8 cellular contexts compared by ENCODE assay signal in the genomic region with DNA sequence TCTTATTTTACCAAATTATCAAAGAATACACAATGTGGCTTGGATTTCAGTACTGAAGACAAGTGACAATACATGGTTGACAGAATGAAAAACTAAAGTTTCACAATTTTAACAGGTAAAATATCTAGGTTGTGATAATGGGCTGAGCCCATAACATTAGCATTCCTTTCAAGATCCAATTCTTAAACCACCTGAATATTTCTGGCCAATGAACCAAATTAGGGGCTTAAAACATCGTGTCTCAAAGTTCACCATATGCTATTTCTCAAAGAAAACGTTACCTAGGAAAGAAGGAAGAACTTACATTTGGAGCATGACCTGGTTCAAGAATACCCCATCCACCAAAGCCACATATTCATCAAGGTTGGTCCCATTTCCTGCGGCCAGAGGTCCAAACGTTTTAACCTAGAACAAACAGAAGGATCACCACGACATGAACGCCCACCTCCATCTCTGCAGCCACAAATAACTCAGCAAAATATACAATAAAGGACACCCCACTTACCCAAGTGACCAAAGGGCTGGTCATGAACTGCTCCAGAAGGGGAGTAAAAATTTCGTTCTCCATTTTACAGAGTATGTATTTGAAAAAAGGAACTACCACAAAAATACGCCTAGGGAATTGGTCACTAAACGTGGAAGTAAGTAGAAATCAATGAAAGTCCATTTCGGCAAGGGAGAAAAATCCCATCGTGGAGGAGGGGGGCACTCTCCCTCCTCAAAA. TPM values are rescaled to one million over a fixed set of nuclear protein-coding genes. Genes with fewer than 3 reads are reported as not detected.
DNase-seq lines count a peak whose midpoint lies in the region; ATAC-seq and TF ChIP-seq lines count a peak whose summit lies in the region.

No MANE protein-coding gene starts in this region.

- peaks cover 4 to 12% of the 10 kb centered on the region in 2 experiments; a peak in 3 of 4 replicates for H3K4me1 ChIP-seq in SK-N-SH (ENCODE audit: control insufficient read depth in 1 of 2, insufficient read depth in 2 of 2, low read depth in 1 of 2, low read length in 1 of 2)
- peaks cover 13 to 28% of the 10 kb centered on the region in 2 experiments for H3K4me1 ChIP-seq in neutrophil (ENCODE audit: control insufficient read depth in 1 of 2, insufficient read depth in 1 of 2, low read depth in 1 of 2, low read length in 1 of 2)

- CTCF ChIA-PET in SK-N-SH (lab: Yijun Ruan, JAX): interaction anchor here (2.3 kb wide), 1 partner anchor 13 kb away, joined by 11 read pairs; no protein-coding TSS in a partner anchor

- peaks cover 0 to 5% of the 10 kb centered on the region in 2 experiments for H3K36me3 ChIP-seq in SK-N-SH (replicated peaks in 1 of 2; ENCODE audit: control insufficient read depth in 1 of 2, insufficient read depth in 2 of 2, low read length in 1 of 2)
- H3K36me3 ChIP-seq in neutrophil: no peaks in the 10 kb centered on the region

- 1% methylated on average over 11 of the region's 11 CpGs for WGBS in SK-N-SH (ENCODE audit: low lambda C conversion rate)

- peak overlapping the region; percentile 81 to 97 for H3K27ac ChIP-seq in SK-N-SH (ENCODE audit: low read depth in 2 of 2, low read length in 1 of 2)
- H3K27ac ChIP-seq in epithelial cell of prostate: peak overlapping the region; percentile 54
- H3K27ac ChIP-seq in neutrophil: peak overlapping the region; percentile 67

- DNase-seq in A172 (ENCODE audit: low spot score): peak; percentile 12
- DNase-seq in GM12865 (ENCODE audit: low read depth): peak; percentile 18
- peak; percentile 23 for DNase-seq in SK-N-SH
- no peak for DNase-seq in epithelial cell of prostate (ENCODE audit: low read depth, low spot score)
- no peak for DNase-seq in T1000 (lab: John Stamatoyannopoulos, UW)
- no peak for DNase-seq in NCI-H1436 (lab: John Stamatoyannopoulos, UW)

- TF ChIP-seq CTCF in GM12865 (IDR thresholded peaks at IDR 0.05; ENCODE audit: insufficient read depth, low read depth, low read length, missing control alignments) (no peak), SK-N-SH (IDR thresholded peaks at IDR 0.05) (no peak), neutrophil (IDR thresholded peaks at IDR 0.05) (no peak)

- no peak for ATAC-seq in HG03442 (IDR thresholded peaks at IDR 0.05; ENCODE audit: unreplicated experiment)

- TF ChIP-seq EP300 in SK-N-SH (IDR thresholded peaks at IDR 0.05; ENCODE audit: borderline replicate concordance in 1 of 2, low read depth in 1 of 2, low read length in 1 of 2): no peak

- POLR2A ChIA-PET in SK-N-SH (lab: Yijun Ruan, JAX): interaction anchor here (1.7 kb wide), 1 partner anchor 101 kb away, joined by 9 read pairs; a partner anchor contains a TSS

- H3K27me3 ChIP-seq in SK-N-SH (ENCODE audit: insufficient read depth) (no peaks in the 10 kb centered on the region), neutrophil (no peaks in the 10 kb centered on the region)

- H3K4me3 ChIP-seq in GM12865 (ENCODE audit: low read depth, low read length): peak overlapping the region; percentile 69
- peak overlapping the region; percentile 84 to 93 for H3K4me3 ChIP-seq in SK-N-SH (ENCODE audit: low read depth in 2 of 2, low read length in 1 of 2)
- H3K4me3 ChIP-seq in neutrophil (ENCODE audit: low read depth in 1 of 2, low read length in 1 of 2): peak overlapping the region; percentile 64 to 82

- peaks cover 3% of the 10 kb centered on the region for H3F3A ChIP-seq in SK-N-SH (replicated peaks; ENCODE audit: insufficient read depth)

- H3K9me3 ChIP-seq in SK-N-SH: no peaks in the 10 kb centered on the region; the same call in 1 of the 2 replicates
- H3K9me3 ChIP-seq in neutrophil: no peaks in the 10 kb centered on the region

- H2AFZ ChIP-seq in SK-N-SH (ENCODE audit: low read depth): peak overlapping the region; percentile 85

- no peaks in the 10 kb centered on the region; the same call in 1 of the 2 replicates for H3K9me2 ChIP-seq in SK-N-SH

- H3K9ac ChIP-seq in SK-N-SH: peak overlapping the region; percentile 81

- peaks cover 51% of the 10 kb centered on the region for H3K79me2 ChIP-seq in SK-N-SH (ENCODE audit: insufficient read depth)

- no peaks in the 10 kb centered on the region for H4K20me1 ChIP-seq in SK-N-SH (ENCODE audit: insufficient read depth)

- no peak for TF ChIP-seq RAD21 in SK-N-SH (IDR thresholded peaks at IDR 0.05; ENCODE audit: low read length)

- peak overlapping the region; percentile 89 for H3K4me2 ChIP-seq in SK-N-SH

TF ChIP-seq in SK-N-SH, 30 proteins besides CTCF, POLR2A, EP300 and RAD21:
- TF ChIP-seq SMC3 (IDR thresholded peaks at IDR 0.05; ENCODE audit: low read depth, low read length) (no peak), RFX5 (IDR thresholded peaks at IDR 0.05; ENCODE audit: low read length) (no peak), SIN3A (IDR thresholded peaks at IDR 0.05; ENCODE audit: borderline replicate concordance, low read depth, low read length) (0 out of 2 replicates have a peak, but pooled peaks have one; percentile 51), MEF2A (IDR thresholded peaks at IDR 0.05; ENCODE audit: borderline replicate concordance, low read depth) (no peak), GATA2 (CRISPR knock-in tag; IDR thresholded peaks at IDR 0.05) (no peak), TEAD4 (IDR thresholded peaks at IDR 0.05; ENCODE audit: borderline replicate concordance, insufficient read depth) (no peak)

RNA-seq across cellular contexts. Expression of a gene that starts 1.0 kb away (rescaled TPM):
- 53.8 and 67.9 TPM in 2 replicates for total RNA-seq in A172 (2014; rRNA removed; shearing (Covaris generic))
- 7.0 and 10.1 TPM in 2 replicates for polyA plus RNA-seq in SK-N-SH (2012; rRNA removed)
- 9.0 and 9.2 TPM in 2 replicates for polyA plus RNA-seq in SK-N-SH (2012; cell fraction: cytosol; rRNA removed)
- 11.7 and 21.7 TPM in 2 replicates for polyA plus RNA-seq in SK-N-SH (2012; cell fraction: nucleus; rRNA removed)

Comparison
In these comparisons a context has a peak if more than half of its experiments do, and no peak if none do; other contexts are left out.
1. DNase-seq: peak in A172 (single experiment), GM12865 (single experiment) and SK-N-SH (single experiment); none in epithelial cell of prostate (single experiment), T1000 (single experiment) and NCI-H1436 (single experiment).
2. Peak in every context shown above with its lines, with median percentiles within 50 percentile points of each other: H3K4me3 ChIP-seq and H3K27ac ChIP-seq.